In genomic region chr18:57437433-57437781, GRCh38 we compare ENCODE assay signal across 8 cellular contexts. TPM values are rescaled to one million over a fixed set of nuclear protein-coding genes. Genes with fewer than 3 reads are reported as not detected.
DNase-seq lines count a peak whose midpoint lies in the region; ATAC-seq and TF ChIP-seq lines count a peak whose summit lies in the region.

No MANE protein-coding gene starts in this region.

- intact Hi-C loops in esophagus muscularis mucosa (cut with DNase I): no loop called here

- no peaks in the 10 kb centered on the region for H3K9me3 Mint-ChIP-seq in activated naive CD4-positive, alpha-beta T cell treated with anti-CD3 and anti-CD28 coated beads, Interleukin-2, amount 10 ng/mL, durations not matched to agents 7 days and 5 days
- H3K9me3 Mint-ChIP-seq in stimulated activated effector memory CD8-positive, alpha-beta T cell treated with anti-CD3 and anti-CD28 coated beads, Interleukin-12 subunit alpha, Interleukin-12 subunit beta, amount 100 ng/mL, for 72 hours: peaks cover 5% of the 10 kb centered on the region

- peak overlapping the region; percentile 36 for H3K4me3 Mint-ChIP-seq in activated naive CD4-positive, alpha-beta T cell treated with anti-CD3 and anti-CD28 coated beads, Interleukin-2, amount 10 ng/mL, durations not matched to agents 7 days and 5 days
- H3K4me3 Mint-ChIP-seq in stimulated activated effector memory CD8-positive, alpha-beta T cell treated with anti-CD3 and anti-CD28 coated beads, Interleukin-12 subunit alpha, Interleukin-12 subunit beta, amount 100 ng/mL, for 72 hours: peak overlapping the region; percentile 51

- no peak for TF ChIP-seq POLR2A in esophagus muscularis mucosa (IDR thresholded peaks at IDR 0.05; ENCODE audit: low read depth)

- H3K27ac Mint-ChIP-seq in activated naive CD4-positive, alpha-beta T cell treated with anti-CD3 and anti-CD28 coated beads, Interleukin-2, amount 10 ng/mL, durations not matched to agents 7 days and 5 days: peak overlapping the region; percentile 73
- H3K27ac Mint-ChIP-seq in stimulated activated effector memory CD8-positive, alpha-beta T cell treated with anti-CD3 and anti-CD28 coated beads, Interleukin-12 subunit alpha, Interleukin-12 subunit beta, amount 100 ng/mL, for 72 hours: peak overlapping the region; percentile 30

- no peaks in the 10 kb centered on the region for H3K36me3 ChIP-seq in esophagus muscularis mucosa

- TF ChIP-seq CTCF in esophagus muscularis mucosa (IDR thresholded peaks at IDR 0.05): no peak

- peaks cover 98% of the 10 kb centered on the region for H3K27me3 Mint-ChIP-seq in activated naive CD4-positive, alpha-beta T cell treated with anti-CD3 and anti-CD28 coated beads, Interleukin-2, amount 10 ng/mL, durations not matched to agents 7 days and 5 days

- ATAC-seq in stimulated activated effector memory CD8-positive, alpha-beta T cell treated with anti-CD3 and anti-CD28 coated beads, Interleukin-12 subunit alpha, Interleukin-12 subunit beta, amount 100 ng/mL, for 72 hours: no peak
- no peak for ATAC-seq in GM18517 (IDR thresholded peaks at IDR 0.05; ENCODE audit: unreplicated experiment)
- no peak for ATAC-seq in GM21367 (IDR thresholded peaks at IDR 0.05; ENCODE audit: unreplicated experiment)
- no peak for ATAC-seq in HG03280 (IDR thresholded peaks at IDR 0.05; ENCODE audit: unreplicated experiment)

- H3K4me1 Mint-ChIP-seq in activated naive CD4-positive, alpha-beta T cell treated with anti-CD3 and anti-CD28 coated beads, Interleukin-2, amount 10 ng/mL, durations not matched to agents 7 days and 5 days: peaks cover 32% of the 10 kb centered on the region
- peaks cover 50% of the 10 kb centered on the region for H3K4me1 Mint-ChIP-seq in stimulated activated effector memory CD8-positive, alpha-beta T cell treated with anti-CD3 and anti-CD28 coated beads, Interleukin-12 subunit alpha, Interleukin-12 subunit beta, amount 100 ng/mL, for 72 hours

- TF ChIP-seq EP300 in esophagus muscularis mucosa (IDR thresholded peaks at IDR 0.05): no peak

- H3K36me3 Mint-ChIP-seq in activated naive CD4-positive, alpha-beta T cell treated with anti-CD3 and anti-CD28 coated beads, Interleukin-2, amount 10 ng/mL, durations not matched to agents 7 days and 5 days: peaks cover 12% of the 10 kb centered on the region
- H3K36me3 Mint-ChIP-seq in stimulated activated effector memory CD8-positive, alpha-beta T cell treated with anti-CD3 and anti-CD28 coated beads, Interleukin-12 subunit alpha, Interleukin-12 subunit beta, amount 100 ng/mL, for 72 hours: peaks cover 25% of the 10 kb centered on the region

- 0% methylated on average over 3 of the region's 17 CpGs for WGBS in esophagus muscularis mucosa

- CTCF ChIA-PET in activated naive CD4-positive, alpha-beta T cell treated with anti-CD3 and anti-CD28 coated beads, Interleukin-2, amount 10 ng/mL, durations not matched to agents 7 days and 5 days (lab: Charles Lee): no interaction called here

- no peak for DNase-seq in activated naive CD4-positive, alpha-beta T cell treated with anti-CD3 and anti-CD28 coated beads, Interleukin-2, amount 10 ng/mL, durations not matched to agents 7 days and 5 days
- DNase-seq in activated naive CD4-positive, alpha-beta T cell treated with anti-CD3 and anti-CD28 coated beads, Interleukin-2, amount 50 U/mL, for 16 hours: no peak
- DNase-seq in NCI-H748 (lab: John Stamatoyannopoulos, UW; ENCODE audit: unreplicated experiment) (peak; percentile 79), esophagus muscularis mucosa (ENCODE audit: extremely low spot score) (no peak)
- no peak for DNase-seq in stimulated activated effector memory CD8-positive, alpha-beta T cell treated with anti-CD3 and anti-CD28 coated beads, Interleukin-12 subunit alpha, Interleukin-12 subunit beta, amount 100 ng/mL, for 72 hours (ENCODE audit: low spot score in 2 of 2)

- peaks cover 4 to 97% (median 85%) of the 10 kb centered on the region in 4 donors for H3K27me3 ChIP-seq in esophagus muscularis mucosa

- peaks cover 58 to 80% (median 76%) of the 10 kb centered on the region in 4 donors for H3K4me1 ChIP-seq in esophagus muscularis mucosa

- H3K9me3 ChIP-seq in esophagus muscularis mucosa: no peaks in the 10 kb centered on the region

- no peak overlapping the region for H3K27ac ChIP-seq in esophagus muscularis mucosa (replicated peaks in 1 of 4)

- H3K4me3 ChIP-seq in esophagus muscularis mucosa: peak overlapping the region in 3 of 4 donors; percentile 13 to 35 (median 19)

RNA-seq across cellular contexts. Expression of gene ONECUT2, which starts 2.2 kb away (rescaled TPM):
- under 1 TPM in 3 of 4 donors, not detected in 1; under 0.01 to 0.06 (median under 0.01) TPM for total RNA-seq in esophagus muscularis mucosa
